8 cellular contexts compared by ENCODE assay signal in genomic region chr2:121804340-121804739, GRCh38. TPM values are rescaled to one million over a fixed set of nuclear protein-coding genes. Genes with fewer than 3 reads are reported as not detected.
DNase-seq lines count a peak whose midpoint lies in the region; ATAC-seq, FAIRE-seq and TF ChIP-seq lines count a peak whose summit lies in the region.

No MANE protein-coding gene starts in this region.

- WGBS in pancreas, 2 donors, result 15 to 23% methylated on average over 5 of the region's 5 CpGs
- 23% methylated on average over 5 of the region's 5 CpGs for WGBS in mammary epithelial cell (ENCODE audit: low coverage, missing lambda C conversion rate)

- in situ Hi-C loops in mammary epithelial cell (cut with MboI; ENCODE audit: low sequenced_read_pairs in 2 of 2), result loop anchor here in 1 of 2 donors (25.0 kb wide), 1 partner anchor 158 kb away; no protein-coding TSS in a partner anchor

- no peaks in the 10 kb centered on the region for H3K36me3 Mint-ChIP-seq in astrocyte (ENCODE audit: low read depth, unreplicated experiment)

- H2AFZ ChIP-seq in astrocyte (ENCODE audit: low read depth, low read length), result no peak overlapping the region
- H2AFZ ChIP-seq in mammary epithelial cell (ENCODE audit: low read depth, low read length), result no peak overlapping the region

- no peaks in the 10 kb centered on the region for H3K27me3 ChIP-seq in astrocyte (ENCODE audit: insufficient read depth, low read length)
- H3K27me3 ChIP-seq in pancreas, result no peaks in the 10 kb centered on the region
- H3K27me3 ChIP-seq in mammary epithelial cell (ENCODE audit: insufficient read depth, low read length), result no peaks in the 10 kb centered on the region

- H3K9ac ChIP-seq in astrocyte (ENCODE audit: low read length) (no peak overlapping the region), mammary epithelial cell (ENCODE audit: insufficient read depth, low read length) (no peak overlapping the region)

- peaks cover 4% of the 10 kb centered on the region for H3K9me3 Mint-ChIP-seq in astrocyte (ENCODE audit: unreplicated experiment)

- H3K27ac ChIP-seq in astrocyte (ENCODE audit: low read depth, low read length) (no peak overlapping the region), pancreas (no peak overlapping the region), mammary epithelial cell (ENCODE audit: insufficient read depth, low read depth, low read length) (no peak overlapping the region)

- CTCF ChIA-PET in mammary epithelial cell (lab: Charles Lee; ENCODE audit: low non-redundant PET), result no interaction called here

- peak; percentile 59 for DNase-seq in NCI-H2081 treated with DMSO at 0.1 percent for 48 hours (lab: John Stamatoyannopoulos, UW)
- peak; percentile 31 for DNase-seq in astrocyte (ENCODE audit: low read depth)
- DNase-seq in LoVo (ENCODE audit: low spot score), result no peak
- DNase-seq in pancreas, result no peak
- no peak for DNase-seq in mammary epithelial cell
- DNase-seq in left ventricle myocardium superior, result no peak

- H3K4me1 ChIP-seq in astrocyte (ENCODE audit: insufficient read depth, low read length) (no peaks in the 10 kb centered on the region), pancreas (no peaks in the 10 kb centered on the region), mammary epithelial cell (ENCODE audit: insufficient read depth, low read length) (no peaks in the 10 kb centered on the region)

- H3K4me2 ChIP-seq in astrocyte (ENCODE audit: low read length), result no peak overlapping the region
- no peak overlapping the region for H3K4me2 ChIP-seq in mammary epithelial cell (ENCODE audit: insufficient read depth, low read depth, low read length)

- no peak overlapping the region for H3K27ac Mint-ChIP-seq in astrocyte (ENCODE audit: unreplicated experiment)

- H3K36me3 ChIP-seq in astrocyte (ENCODE audit: insufficient read depth, low read length), result no peaks in the 10 kb centered on the region
- H3K36me3 ChIP-seq in pancreas, result no peaks in the 10 kb centered on the region
- H3K36me3 ChIP-seq in mammary epithelial cell (ENCODE audit: insufficient read depth, low read length), result no peaks in the 10 kb centered on the region

- dilution Hi-C loops in mammary epithelial cell (cut with HindIII; ENCODE audit: low sequenced_read_pairs), result no loop called here

- peaks cover 8% of the 10 kb centered on the region for H3K4me1 Mint-ChIP-seq in astrocyte (ENCODE audit: low read depth, unreplicated experiment)

- H3K79me2 ChIP-seq in astrocyte (ENCODE audit: insufficient read depth, low read length) (no peaks in the 10 kb centered on the region), mammary epithelial cell (ENCODE audit: insufficient read depth, low read length) (no peaks in the 10 kb centered on the region)

- no TSS peak for BruUV-seq in mammary epithelial cell (replicated peaks; lab: Mats Ljungman, UMichigan)

- no peak for TF ChIP-seq POLR2A in GM18505 (IDR thresholded peaks at IDR 0.05; ENCODE audit: borderline replicate concordance, extremely low read depth, insufficient read depth, insufficient read length)

- peak; percentile 95 for ATAC-seq in GM18505 (IDR thresholded peaks at IDR 0.05; ENCODE audit: unreplicated experiment)
- peak; percentile 90 for ATAC-seq in HG02885 (IDR thresholded peaks at IDR 0.05; ENCODE audit: poor library complexity, unreplicated experiment)
- no peak for ATAC-seq in pancreas
- no peak for ATAC-seq in left ventricle myocardium superior

- peaks cover 5% of the 10 kb centered on the region for H3K27me3 Mint-ChIP-seq in astrocyte (ENCODE audit: low read depth, unreplicated experiment)

- H4K20me1 ChIP-seq in astrocyte (ENCODE audit: insufficient read depth, low read length) (no peaks in the 10 kb centered on the region), mammary epithelial cell (ENCODE audit: insufficient read depth, low read length) (no peaks in the 10 kb centered on the region)

- FAIRE-seq in astrocyte (lab: Jason Lieb, UNC) (no peak), pancreas (lab: Jason Lieb, UNC) (no peak)

- H3K4me3 Mint-ChIP-seq in astrocyte (ENCODE audit: unreplicated experiment), result no peak overlapping the region

- intact Hi-C loops in pancreas (cut with DNase I) (no loop called here), mammary epithelial cell (cut with micrococcal nuclease) (no loop called here), left ventricle myocardium superior (cut with micrococcal nuclease) (no loop called here)

- H3K9me3 ChIP-seq in astrocyte (ENCODE audit: insufficient read depth, low read depth, low read length) (no peaks in the 10 kb centered on the region), pancreas (no peaks in the 10 kb centered on the region), mammary epithelial cell (replicated peaks; ENCODE audit: insufficient read depth, low read length) (no peaks in the 10 kb centered on the region)

- H3K4me3 ChIP-seq in astrocyte (ENCODE audit: insufficient read depth, low read depth, low read length) (no peak overlapping the region), pancreas (no peak overlapping the region), mammary epithelial cell (replicated peaks in 1 of 3; ENCODE audit: insufficient read depth in 1 of 3, low read depth in 2 of 3, low read length in 3 of 3) (no peak overlapping the region)

- TF ChIP-seq CTCF in astrocyte (IDR thresholded peaks at IDR 0.05; ENCODE audit: insufficient read depth, low read depth, low read length) (no peak), pancreas (IDR thresholded peaks at IDR 0.05) (no peak), mammary epithelial cell (conservative IDR thresholded peaks at IDR 0.05 in 1 of 2, IDR thresholded peaks at IDR 0.05 in 1 of 2; ENCODE audit: extremely low read depth in 1 of 2, insufficient read depth in 1 of 2, low read depth in 1 of 2, low read length in 2 of 2) (no peak)

RNA-seq across cellular contexts. Expression of gene TSN, which starts 48.9 kb away (rescaled TPM):
- total RNA-seq in astrocyte (60.3 and 68.2 TPM in 2 replicates), pancreas (10 to 100 TPM; 12.6 to 30.3 (median 24.9) TPM), mammary epithelial cell (10 to 100 TPM; 54.0 to 62.6 TPM), left ventricle myocardium superior (38.1 TPM)
- polyA plus RNA-seq in pancreas (10 to 100 TPM; 10.9 to 22.5 TPM), mammary epithelial cell (31.7 TPM)
- 177 TPM for polyA minus RNA-seq in mammary epithelial cell

Comparison
In these comparisons a context has a peak if more than half of its experiments do, and no peak if none do; other contexts are left out.
1. ATAC-seq: peak in GM18505 (single experiment) and HG02885 (single experiment); none in pancreas (0 of 4) and left ventricle myocardium superior (single experiment).
2. DNase-seq: peak in NCI-H2081 treated with DMSO at 0.1 percent for 48 hours (single experiment) and astrocyte (single experiment); none in LoVo (single experiment), pancreas (0 of 6), mammary epithelial cell (single experiment) and left ventricle myocardium superior (single experiment).